Comparison of ENCODE assay signal across 3 cellular contexts in the genomic region with DNA sequence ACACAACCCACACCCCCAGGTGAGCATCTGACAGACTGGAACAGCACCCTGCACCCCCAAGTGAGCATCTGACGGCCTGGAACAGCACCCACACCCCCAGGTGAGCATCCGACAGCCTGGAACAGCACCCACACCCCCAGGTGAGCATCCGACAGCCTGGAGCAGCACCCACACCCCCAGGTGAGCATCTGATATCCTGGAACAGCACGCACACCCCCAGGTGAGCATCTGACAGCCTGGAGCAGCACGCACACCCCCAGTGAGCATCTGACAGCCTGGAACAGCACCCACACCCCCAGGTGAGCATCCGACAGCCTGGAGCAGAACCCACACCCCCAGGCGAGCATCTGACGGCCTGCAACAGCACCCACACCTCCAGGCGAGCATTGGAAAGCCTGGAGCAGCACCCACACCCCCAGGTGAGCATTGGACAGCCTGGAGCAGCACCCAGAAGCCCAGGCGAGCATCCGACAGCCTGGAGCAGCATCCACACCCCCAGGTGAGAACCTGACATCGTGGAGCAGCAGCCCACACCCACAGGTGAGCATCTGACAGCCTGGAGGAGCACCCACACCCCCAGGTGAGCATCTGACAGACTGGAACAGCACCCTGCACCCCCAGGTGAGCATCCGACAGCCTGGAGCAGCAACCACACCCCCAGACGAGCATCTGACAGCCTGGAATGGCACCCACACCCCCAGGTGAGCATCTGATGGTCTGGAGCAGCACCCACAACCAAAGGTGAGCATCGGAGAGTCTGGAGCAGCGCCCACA. TPM values are rescaled to one million over a fixed set of nuclear protein-coding genes. Genes with fewer than 3 reads are reported as not detected.
"Had no signal": no experiment of that assay in that cellular context is flagged by ENCODE, and none has a peak within 500 bp of the region (broad histone marks: within the 10 kb centered on the region; RNA-seq: fewer than 3 reads in every experiment).

No MANE protein-coding gene starts in this region.

RNA-seq across cellular contexts. Expression of a gene that starts 19.5 kb away (rescaled TPM):
- total RNA-seq: foreskin keratinocyte, mammary epithelial cell, right atrium auricular region had no signal
- polyA plus RNA-seq: mammary epithelial cell had no signal
